ENCODE assay signal across 10 cellular contexts in genomic region chr1:211648980-211649934, GRCh38. TPM values are rescaled to one million over a fixed set of nuclear protein-coding genes. Genes with fewer than 3 reads are reported as not detected.
A peak's percentile ranks its signal among the peaks of the same experiment; 100 is the strongest.
DNase-seq lines count a peak whose midpoint lies in the region; ATAC-seq, FAIRE-seq and TF ChIP-seq lines count a peak whose summit lies in the region.
"Had no signal": no experiment of that assay in that cellular context is flagged by ENCODE, and none has a peak within 500 bp of the region (broad histone marks: within the 10 kb centered on the region; RNA-seq: fewer than 3 reads in every experiment).

No MANE protein-coding gene starts in this region.

- intact Hi-C loops in GM12878 (cut with micrococcal nuclease; ENCODE audit: unreplicated experiment): no loop called here

- H3K36me3 ChIP-seq in KMS-11 (ENCODE audit: insufficient read depth) (no peaks in the 10 kb centered on the region), GM12878 (ENCODE audit: control insufficient read depth in 2 of 2, insufficient read depth in 2 of 2, low read length in 1 of 2) (no peaks in the 10 kb centered on the region), mesenchymal stem cell (ENCODE audit: control insufficient read depth in 1 of 2, insufficient read depth in 2 of 2, low read depth in 1 of 2, low read length in 2 of 2) (no peaks in the 10 kb centered on the region)
- H3K36me3 ChIP-seq: BLaER1 had no signal

- peak; percentile 89 for ATAC-seq in GM12878
- ATAC-seq in GM21528 (IDR thresholded peaks at IDR 0.05; ENCODE audit: low FRiP score, unreplicated experiment): no peak

- no peaks in the 10 kb centered on the region for H3K27me3 ChIP-seq in KMS-11 (ENCODE audit: insufficient read depth, low read depth)
- H3K27me3 ChIP-seq in GM12878 (replicated peaks in 1 of 2; ENCODE audit: control insufficient read depth in 2 of 2, insufficient read depth in 2 of 2, low read length in 1 of 2): peaks cover 0 to 2% of the 10 kb centered on the region in 2 experiments; a peak in 1 of 4 replicates
- H3K27me3 ChIP-seq in mesenchymal stem cell (ENCODE audit: control insufficient read depth in 1 of 2, insufficient read depth in 1 of 2, low read length in 2 of 2): no peaks in the 10 kb centered on the region
- H3K27me3 ChIP-seq: BLaER1 had no signal

- H3K4me1 ChIP-seq in KMS-11 (ENCODE audit: low read depth, poor library complexity, severe bottlenecking) (no peaks in the 10 kb centered on the region), GM12878 (ENCODE audit: control insufficient read depth, insufficient read depth, low read length) (no peaks in the 10 kb centered on the region), mesenchymal stem cell (ENCODE audit: control insufficient read depth, insufficient read depth, low read depth, low read length) (peaks cover 26% of the 10 kb centered on the region)
- H3K4me1 ChIP-seq: BLaER1 had no signal

- no peak overlapping the region for H4K8ac ChIP-seq in mesenchymal stem cell (ENCODE audit: low read length)

- H3K18ac ChIP-seq in mesenchymal stem cell (ENCODE audit: low read depth in 1 of 2, low read length in 2 of 2): no peak overlapping the region

- TF ChIP-seq RAD21 in GM12878 (IDR thresholded peaks at IDR 0.05; ENCODE audit: insufficient read depth, low read depth, low read length): peak; percentile 58

- no peaks in the 10 kb centered on the region for H4K20me1 ChIP-seq in KMS-11 (ENCODE audit: insufficient read depth)
- H4K20me1 ChIP-seq in GM12878 (ENCODE audit: control insufficient read depth, insufficient read depth): no peaks in the 10 kb centered on the region; the same call in 1 of the 2 replicates
- H4K20me1 ChIP-seq: BLaER1 had no signal

- RAD21 ChIA-PET in GM12878 (lab: Charles Lee; ENCODE audit: unreplicated experiment): interaction anchor here (0.8 to 2.8 kb wide), 4 partner anchors 24 to 135 kb away, joined by 3 to 12 read pairs (median 5); partner anchors contain the start of gene SLC30A1

- H3K4me3 ChIP-seq in KMS-11 (IDR thresholded peaks at IDR 0.05; ENCODE audit: insufficient read depth, low read depth, low read length) (no peak overlapping the region), GM12878 (no peak overlapping the region), mesenchymal stem cell (ENCODE audit: insufficient read depth in 1 of 2, low read depth in 1 of 2, low read length in 2 of 2) (no peak overlapping the region)
- H3K4me3 ChIP-seq: BLaER1, SK-N-MC had no signal

- no peak overlapping the region for H3K9ac ChIP-seq in KMS-11
- H3K9ac ChIP-seq in GM12878 (ENCODE audit: control insufficient read depth, insufficient read depth, low read length): no peak overlapping the region
- H3K9ac ChIP-seq in mesenchymal stem cell (ENCODE audit: low read length): no peak overlapping the region
- H3K9ac ChIP-seq: BLaER1 had no signal

- H2BK5ac ChIP-seq in mesenchymal stem cell (ENCODE audit: low read depth, low read length, poor library complexity, severe bottlenecking): no peak overlapping the region

- DNase-seq in NCI-H1436 (lab: John Stamatoyannopoulos, UW) (peak; percentile 60), NCI-H1436 treated with DMSO at 0.1 percent for 48 hours (lab: John Stamatoyannopoulos, UW) (no peak), GM12878 (ENCODE audit: low read depth, low spot score) (no peak), mesenchymal stem cell (peak; percentile 31), GM10266 (ENCODE audit: extremely low spot score) (no peak), DMS53 (lab: John Stamatoyannopoulos, UW) (no peak)

- H3K9me3 ChIP-seq in GM12878 (replicated peaks; ENCODE audit: control insufficient read depth, insufficient read depth, low read length): no peaks in the 10 kb centered on the region
- H3K9me3 ChIP-seq in mesenchymal stem cell (ENCODE audit: control insufficient read depth, low read length): no peaks in the 10 kb centered on the region
- H3K9me3 ChIP-seq: BLaER1 had no signal

- peak overlapping the region in 1 of 2 experiments; percentile 43 for H2BK12ac ChIP-seq in mesenchymal stem cell (ENCODE audit: low read length in 2 of 2)

- FAIRE-seq in GM12878 (lab: Jason Lieb, UNC): no peak

- no peak for TF ChIP-seq POLR2A in GM12878 (IDR thresholded peaks at IDR 0.05; ENCODE audit: low read depth, low read length)

- CTCF ChIA-PET in GM12878 (lab: Yijun Ruan, JAX): interaction anchor here (0.6 to 2.6 kb wide), 11 partner anchors 15 to 181 kb away, joined by 3 to 15 read pairs (median 3); partner anchors contain the start of gene SLC30A1

- TF ChIP-seq CTCF in KMS-11 (conservative IDR thresholded peaks at IDR 0.05; ENCODE audit: low read depth, low read length) (peak; percentile 84), GM12878 (IDR thresholded peaks at IDR 0.05 in 2 of 3, conservative IDR thresholded peaks at IDR 0.05 in 1 of 3; ENCODE audit: control insufficient read depth in 2 of 3, extremely low read depth in 1 of 3, insufficient read depth in 1 of 3, low read depth in 3 of 3, low read length in 3 of 3) (peak; percentile 57 to 65 (median 60)), GM10266 (IDR thresholded peaks at IDR 0.05; ENCODE audit: control insufficient read depth, insufficient read depth, low read depth, missing control alignments) (no peak)

- H2BK120ac ChIP-seq in mesenchymal stem cell (ENCODE audit: low read depth, low read length): no peak overlapping the region

- H3K14ac ChIP-seq in mesenchymal stem cell (ENCODE audit: low read length in 2 of 2): no peak overlapping the region

- H3K79me1 ChIP-seq in mesenchymal stem cell (replicated peaks; ENCODE audit: low read length, poor library complexity, severe bottlenecking): no peaks in the 10 kb centered on the region

- H3K4me2 ChIP-seq in KMS-11 (no peak overlapping the region), GM12878 (ENCODE audit: control insufficient read depth, insufficient read depth) (no peak overlapping the region), mesenchymal stem cell (ENCODE audit: low read length, poor library complexity, severe bottlenecking) (no peak overlapping the region)
- H3K4me2 ChIP-seq: BLaER1 had no signal

- no TSS peak for BruUV-seq in GM12878 (replicated peaks; lab: Mats Ljungman, UMichigan)

- no peak overlapping the region for H3K27ac ChIP-seq in KMS-11
- H3K27ac ChIP-seq in GM12878 (ENCODE audit: control insufficient read depth, insufficient read depth): no peak overlapping the region
- H3K27ac ChIP-seq in mesenchymal stem cell (ENCODE audit: low read length, poor library complexity, severe bottlenecking): no peak overlapping the region
- H3K27ac ChIP-seq: BLaER1, SK-N-MC had no signal

- no peak overlapping the region for H2BK15ac ChIP-seq in mesenchymal stem cell (ENCODE audit: low read depth, poor library complexity, severe bottlenecking)

- SMC1A ChIA-PET in GM12878 (lab: Charles Lee; ENCODE audit: uncharacterized antibody, unreplicated experiment): interaction anchor here (0.6 to 1.7 kb wide), 5 partner anchors 18 to 138 kb away, joined by 3 to 5 read pairs (median 3); no protein-coding TSS in a partner anchor

- peak overlapping the region; percentile 82 for H2AK5ac ChIP-seq in mesenchymal stem cell (ENCODE audit: low read length, severe bottlenecking)

- POLR2A ChIA-PET in GM12878 (lab: Charles Lee): no interaction called here

- H3K23ac ChIP-seq in mesenchymal stem cell (ENCODE audit: low read length in 2 of 2): no peak overlapping the region

- in situ Hi-C loops in GM12878 (cut with MboI): no loop called here

- H3K79me2 ChIP-seq in KMS-11 (ENCODE audit: insufficient read depth, low read depth) (no peaks in the 10 kb centered on the region), GM12878 (ENCODE audit: control insufficient read depth, insufficient read depth, low read length) (no peaks in the 10 kb centered on the region)

- no peak overlapping the region for H4K91ac ChIP-seq in mesenchymal stem cell (ENCODE audit: low read length)

- H2AFZ ChIP-seq in KMS-11 (ENCODE audit: low read depth) (no peak overlapping the region), GM12878 (ENCODE audit: control insufficient read depth, low read depth, low read length) (no peak overlapping the region), mesenchymal stem cell (ENCODE audit: low read depth, low read length) (no peak overlapping the region)

- no peak overlapping the region for H3K4ac ChIP-seq in mesenchymal stem cell (ENCODE audit: low read depth in 1 of 2, low read length in 2 of 2)

- no peak for TF ChIP-seq EP300 in GM12878 (IDR thresholded peaks at IDR 0.05; ENCODE audit: borderline replicate concordance in 1 of 2, control insufficient read depth in 1 of 2, low read depth in 2 of 2, low read length in 2 of 2)

- WGBS in GM12878 (ENCODE audit: insufficient coverage, insufficient replicate concordance, low lambda C conversion rate, missing lambda C conversion rate): 44% methylated on average over 9 of the region's 9 CpGs
- WGBS in mesenchymal stem cell: 88% methylated on average over 8 of the region's 9 CpGs

TF ChIP-seq in GM12878, 131 proteins besides CTCF, POLR2A, EP300 and RAD21:
- TF ChIP-seq JUND (IDR thresholded peaks at IDR 0.05; ENCODE audit: low read depth, low read length) (no peak), SMC3 (IDR thresholded peaks at IDR 0.05; ENCODE audit: borderline replicate concordance, low read length) (peak; percentile 27; the same call in 1 of the 2 replicates)
TF ChIP-seq in GM12878: peak in this region for 1.

RNA-seq across cellular contexts. Expression of gene NEK2, which starts 26.2 kb away (rescaled TPM):
- 15.1 and 16.4 TPM in 2 replicates for total RNA-seq in GM12878 (2013; cell fraction: nucleolus; rRNA removed)
- total RNA-seq in GM12878 (2014; rRNA removed) (33.0 and 37.0 TPM in 2 replicates), GM12878 (2014; rRNA removed; fragmentation: Illumina TruSeq; extraction: Trizol) (45.1 and 47.1 TPM in 2 replicates), GM12878 (2021) (28.7 TPM in 2 replicates)
- 11.4 TPM for polyA plus RNA-seq in GM12878 (2011; ENCODE audit: low read depth)
- polyA plus RNA-seq in GM12878 (2011; rRNA removed) (40.9 and 69.0 TPM in 2 replicates), GM12878 (2014; fragmentation: Illumina TruSeq; extraction: Trizol) (39.4 and 40.8 TPM in 2 replicates), GM12878 (2014; fragmentation: Nextera tagmentation; extraction: Ambion mirVana) (10 to 100 TPM; 16.7 to 21.3 TPM), GM12878 (2014; rRNA removed) (27.3 and 31.0 TPM in 2 replicates), GM12878 (2016; fragmentation: Nextera tagmentation; extraction: Ambion mirVana) (10 to 100 TPM; 46.8 to 49.7 TPM)
- polyA plus RNA-seq in GM12878 (2011; cell fraction: cytosol; rRNA removed): 20.4 and 22.7 TPM in 2 replicates
- 18.6 and 27.3 TPM in 2 replicates for polyA plus RNA-seq in GM12878 (2011; cell fraction: nucleus; rRNA removed)
- 11.8 and 19.8 TPM in 2 replicates for polyA plus RNA-seq in GM12878 (2012)
- polyA minus RNA-seq in GM12878 (2011; rRNA and poly(A)+ RNA removed): 34.3 and 49.5 TPM in 2 replicates
- polyA minus RNA-seq in GM12878 (2011; cell fraction: cytosol; rRNA and poly(A)+ RNA removed): 15.4 and 17.8 TPM in 2 replicates
- polyA minus RNA-seq in GM12878 (2011; cell fraction: nucleus; rRNA and poly(A)+ RNA removed): 12.2 and 17.8 TPM in 2 replicates
- 1.8 TPM for polyA plus RNA-seq in mesenchymal stem cell (2013, experiment 1 of 2)
- 2.1 TPM for polyA plus RNA-seq in mesenchymal stem cell (2013, experiment 2 of 2)

Comparison
In these comparisons a context has a peak if more than half of its experiments do, and no peak if none do; other contexts are left out.
1. DNase-seq: peak in NCI-H1436 (single experiment) and mesenchymal stem cell (single experiment); none in NCI-H1436 treated with DMSO at 0.1 percent for 48 hours (single experiment), GM12878 (single experiment), GM10266 (single experiment) and DMS53 (single experiment).